8 cellular contexts compared by ENCODE assay signal in the genomic region with DNA sequence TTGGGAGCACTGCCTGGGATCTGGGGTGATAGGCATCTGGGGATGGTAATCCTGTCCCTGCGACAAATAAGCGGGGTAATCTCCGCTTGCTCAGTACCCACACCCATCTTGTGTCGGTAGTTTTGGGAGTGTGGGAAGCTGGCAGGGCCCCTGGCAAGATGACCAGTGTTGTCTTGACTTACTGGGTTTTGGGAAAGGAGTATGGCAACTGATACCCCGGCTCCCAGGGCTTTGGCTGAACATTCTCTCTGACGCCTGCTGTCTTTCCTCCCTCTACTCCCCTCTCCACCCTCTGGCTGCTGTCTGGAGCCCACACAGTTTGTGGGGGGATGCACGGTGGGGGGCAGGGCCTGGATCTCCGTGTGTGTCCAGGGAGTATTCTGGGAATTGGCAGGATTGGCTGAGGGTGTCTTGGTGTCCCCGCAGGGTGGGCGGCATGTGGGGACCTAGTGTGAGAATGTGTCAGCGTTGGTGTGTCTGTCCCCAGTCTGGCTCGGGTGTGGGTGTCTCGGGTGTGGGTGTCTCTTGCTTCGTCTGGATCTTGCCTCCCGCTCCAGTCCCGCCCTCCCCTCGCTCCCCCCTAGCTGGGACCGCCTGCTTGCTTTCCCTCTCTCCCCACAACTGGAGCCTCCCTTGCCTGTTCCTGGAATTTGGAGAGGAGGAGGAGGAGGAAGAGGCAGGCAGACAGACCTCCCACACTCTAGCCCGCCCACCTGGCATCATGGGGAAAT. TPM values are rescaled to one million over a fixed set of nuclear protein-coding genes. Genes with fewer than 3 reads are reported as not detected.
DNase-seq lines count a peak whose midpoint lies in the region; ATAC-seq, FAIRE-seq and TF ChIP-seq lines count a peak whose summit lies in the region.

No MANE protein-coding gene starts in this region.

- H3K4me3 Mint-ChIP-seq in activated naive CD8-positive, alpha-beta T cell treated with anti-CD3 and anti-CD28 coated beads, Interleukin-2, amount 50 U/mL, for 24 hours = peak overlapping the region; percentile 85

- H3K79me2 ChIP-seq in HepG2 (ENCODE audit: insufficient read depth, low read length) = peaks cover 31% of the 10 kb centered on the region
- peaks cover 8% of the 10 kb centered on the region for H3K79me2 ChIP-seq in trophoblast cell (ENCODE audit: control insufficient read depth, insufficient read depth, low read length, poor library complexity)

- no peak overlapping the region for H2BK120ac ChIP-seq in trophoblast cell (ENCODE audit: insufficient read depth, low read length, poor library complexity)

- POLR2A ChIA-PET in HepG2 (lab: Yijun Ruan, JAX) = interaction anchor here (0.9 to 1.1 kb wide), 2 partner anchors 11 to 20 kb away, joined by 4 read pairs; no protein-coding TSS in a partner anchor

- peaks cover 35 to 91% (median 80%) of the 10 kb centered on the region in 4 donors for H3K4me1 ChIP-seq in liver (ENCODE audit: control insufficient read depth in 4 of 4, insufficient read depth in 4 of 4, low read length in 3 of 4)
- peaks cover 86% of the 10 kb centered on the region for H3K4me1 ChIP-seq in HepG2 (ENCODE audit: insufficient read depth, low read length)
- H3K4me1 ChIP-seq in lung (ENCODE audit: control insufficient read depth in 2 of 2, insufficient read depth in 2 of 2, low read length in 2 of 2) = peaks cover 42 to 61% of the 10 kb centered on the region in 2 donors
- peaks cover 83 to 85% of the 10 kb centered on the region in 2 donors for H3K4me1 ChIP-seq in thyroid gland
- peaks cover 27 to 36% of the 10 kb centered on the region in 2 experiments for H3K4me1 ChIP-seq in trophoblast cell (ENCODE audit: control insufficient read depth in 1 of 2, insufficient read depth in 2 of 2, low read length in 2 of 2)

- H3K4me2 ChIP-seq in HepG2 (ENCODE audit: low read depth, low read length) (no peak overlapping the region), trophoblast cell (ENCODE audit: low read length) (no peak overlapping the region)

- H4K91ac ChIP-seq in trophoblast cell (ENCODE audit: low read depth, low read length) = no peak overlapping the region

- ATAC-seq in HepG2 = no peak
- ATAC-seq in activated naive CD8-positive, alpha-beta T cell treated with anti-CD3 and anti-CD28 coated beads, Interleukin-2, amount 50 U/mL, for 24 hours = no peak
- ATAC-seq in lung (ENCODE audit: insufficient read depth, low FRiP score) = no peak

- peaks cover 19% of the 10 kb centered on the region; the same call in 1 of the 2 replicates for H4K20me1 ChIP-seq in HepG2 (ENCODE audit: insufficient read depth, low read length)

- no peaks in the 10 kb centered on the region for H3K27me3 ChIP-seq in liver (ENCODE audit: control insufficient read depth in 4 of 4, insufficient read depth in 4 of 4, low read length in 3 of 4)
- no peaks in the 10 kb centered on the region; a peak in 1 of 5 replicates for H3K27me3 ChIP-seq in HepG2 (ENCODE audit: control insufficient read depth in 1 of 2, insufficient read depth in 2 of 2, low read length in 2 of 2)
- H3K27me3 ChIP-seq in lung (ENCODE audit: control insufficient read depth, insufficient read depth) = no peaks in the 10 kb centered on the region
- no peaks in the 10 kb centered on the region for H3K27me3 ChIP-seq in thyroid gland
- H3K27me3 ChIP-seq in trophoblast cell (ENCODE audit: insufficient read depth, low read length) = no peaks in the 10 kb centered on the region

- H2BK12ac ChIP-seq in trophoblast cell (ENCODE audit: low read length) = no peak overlapping the region

- H4K8ac ChIP-seq in trophoblast cell (ENCODE audit: low read depth, low read length) = no peak overlapping the region

- H3K9ac ChIP-seq in liver (ENCODE audit: low read depth in 1 of 2, low read length in 2 of 2) (no peak overlapping the region), HepG2 (ENCODE audit: insufficient read depth, low read depth, low read length) (no peak overlapping the region), trophoblast cell (ENCODE audit: low read length) (no peak overlapping the region)

- no peak for TF ChIP-seq CTCF in liver (IDR thresholded peaks at IDR 0.05; ENCODE audit: low read depth, low read length, missing input control)
- TF ChIP-seq CTCF in HepG2 (CRISPR knock-in tag; IDR thresholded peaks at IDR 0.05) = no peak
- TF ChIP-seq CTCF in lung (IDR thresholded peaks at IDR 0.05; ENCODE audit: control extremely low read depth, extremely low read depth) = no peak
- TF ChIP-seq CTCF in thyroid gland (IDR thresholded peaks at IDR 0.05) = no peak

- no peak overlapping the region for H2AK5ac ChIP-seq in trophoblast cell (ENCODE audit: low read length)

- peaks cover 4% of the 10 kb centered on the region for H3K27me3 Mint-ChIP-seq in activated naive CD8-positive, alpha-beta T cell treated with anti-CD3 and anti-CD28 coated beads, Interleukin-2, amount 50 U/mL, for 24 hours

- CTCF ChIA-PET in HepG2 (lab: Yijun Ruan, JAX; ENCODE audit: low intra/inter-chr PET ratio, low total read pairs) = no interaction called here

- H2BK5ac ChIP-seq in trophoblast cell (ENCODE audit: low read depth, low read length, poor library complexity) = no peak overlapping the region

- in situ Hi-C loops in HepG2 (cut with HindIII; ENCODE audit: extremely low pct_ligation_motif_present, low pct_unique_long_range_greater_than_20kb) = no loop called here

- DNase-seq in HepG2 (ENCODE audit: low spot score) = no peak
- no peak for DNase-seq in activated naive CD8-positive, alpha-beta T cell treated with anti-CD3 and anti-CD28 coated beads, Interleukin-2, amount 50 U/mL, for 24 hours
- peak; percentile 65 for DNase-seq in lung (ENCODE audit: low spot score)
- peak; percentile 56 to 62 for DNase-seq in thyroid gland
- DNase-seq in HT-29 (ENCODE audit: low spot score) = no peak
- DNase-seq in hippocampal formation (lab: John Stamatoyannopoulos, UW) = no peak
- DNase-seq in trophoblast cell = no peak

- FAIRE-seq in HepG2 (lab: Jason Lieb, UNC) = no peak

- intact Hi-C loops in HepG2 (cut with micrococcal nuclease; ENCODE audit: unreplicated experiment) (no loop called here), thyroid gland (cut with DNase I) (no loop called here)

- H3K36me3 ChIP-seq in liver (ENCODE audit: control insufficient read depth in 4 of 4, insufficient read depth in 3 of 4, low read depth in 1 of 4, low read length in 3 of 4) (no peaks in the 10 kb centered on the region), HepG2 (replicated peaks in 1 of 2; ENCODE audit: control insufficient read depth in 1 of 2, insufficient read depth in 2 of 2, low read length in 2 of 2) (no peaks in the 10 kb centered on the region), lung (ENCODE audit: control insufficient read depth in 2 of 2, insufficient read depth in 2 of 2, low read length in 2 of 2) (peaks cover 0 to 3% of the 10 kb centered on the region in 2 donors), thyroid gland (no peaks in the 10 kb centered on the region), trophoblast cell (ENCODE audit: control insufficient read depth in 1 of 2, insufficient read depth in 2 of 2, low read length in 2 of 2) (no peaks in the 10 kb centered on the region)

- H3K27ac ChIP-seq in liver (ENCODE audit: low read depth in 1 of 2, low read length in 2 of 2) (peak overlapping the region; percentile 64 to 81), HepG2 (ENCODE audit: extremely low read length, insufficient read depth, low read length) (no peak overlapping the region), lung (ENCODE audit: low read depth in 1 of 2, low read length in 1 of 2) (peak overlapping the region; percentile 87 to 98), thyroid gland (peak overlapping the region; percentile 59 to 96 (median 93)), trophoblast cell (ENCODE audit: low read depth, low read length) (no peak overlapping the region)

- H3K4me3 ChIP-seq in liver (ENCODE audit: low read depth in 1 of 3, low read length in 3 of 3) (no peak overlapping the region), HepG2 (replicated peaks in 1 of 3; ENCODE audit: insufficient read depth in 1 of 3, low read depth in 2 of 3, low read length in 3 of 3) (no peak overlapping the region; a peak in 1 of 6 replicates), lung (peak overlapping the region; percentile 4), thyroid gland (replicated peaks in 1 of 3) (peak overlapping the region in 1 of 3 donors; percentile 6), trophoblast cell (ENCODE audit: low read depth, low read length) (no peak overlapping the region)

- 64% methylated on average over 19 of the region's 19 CpGs for WGBS in liver
- 90% methylated on average over 15 of the region's 19 CpGs for WGBS in HepG2 (ENCODE audit: low lambda C conversion rate)
- 22 to 54% methylated on average over 19 of the region's 19 CpGs for WGBS in lung, 2 donors
- WGBS in thyroid gland, 2 donors = 44 to 46% methylated on average over 13 to 19 of the region's 19 CpGs
- no CpG with 5 or more reads among the region's 19 CpGs for WGBS in trophoblast cell (ENCODE audit: extremely low coverage, insufficient coverage, insufficient read length)

- TF ChIP-seq EP300 in HepG2 (IDR thresholded peaks at IDR 0.05; ENCODE audit: low read depth in 2 of 2, low read length in 2 of 2) (no peak), HepG2 (CRISPR knock-in tag; IDR thresholded peaks at IDR 0.05; ENCODE audit: borderline replicate concordance) (no peak)

- BruUV-seq in HepG2 (replicated peaks; lab: Mats Ljungman, UMichigan) = no TSS peak

- H3K9me3 Mint-ChIP-seq in activated naive CD8-positive, alpha-beta T cell treated with anti-CD3 and anti-CD28 coated beads, Interleukin-2, amount 50 U/mL, for 24 hours = no peaks in the 10 kb centered on the region

- H3K4ac ChIP-seq in trophoblast cell (ENCODE audit: low read depth, low read length) = no peak overlapping the region

- H3K23ac ChIP-seq in trophoblast cell (ENCODE audit: low read length) = no peak overlapping the region

- no peak overlapping the region for H4K12ac ChIP-seq in trophoblast cell (ENCODE audit: low read depth, low read length)

- peak overlapping the region; percentile 100 for H3K27ac Mint-ChIP-seq in activated naive CD8-positive, alpha-beta T cell treated with anti-CD3 and anti-CD28 coated beads, Interleukin-2, amount 50 U/mL, for 24 hours

- H3K18ac ChIP-seq in trophoblast cell (ENCODE audit: low read length) = no peak overlapping the region

- no peak overlapping the region for H3K14ac ChIP-seq in trophoblast cell (ENCODE audit: low read length)

- no peak for TF ChIP-seq POLR2A in HepG2 (IDR thresholded peaks at IDR 0.05; ENCODE audit: insufficient read depth in 1 of 2, low read depth in 2 of 2, low read length in 2 of 2)
- TF ChIP-seq POLR2A in thyroid gland (IDR thresholded peaks at IDR 0.05) = peak in 1 of 2 donors; percentile 12

- H3K9me3 ChIP-seq in liver (ENCODE audit: control insufficient read depth in 4 of 4, low read length in 3 of 4) = no peaks in the 10 kb centered on the region
- H3K9me3 ChIP-seq in HepG2 (ENCODE audit: low read length) = no peaks in the 10 kb centered on the region
- no peaks in the 10 kb centered on the region for H3K9me3 ChIP-seq in lung (ENCODE audit: control insufficient read depth in 2 of 2, insufficient read depth in 1 of 2, low read length in 1 of 2)
- no peaks in the 10 kb centered on the region for H3K9me3 ChIP-seq in thyroid gland
- no peaks in the 10 kb centered on the region for H3K9me3 ChIP-seq in trophoblast cell (ENCODE audit: insufficient read depth, low read depth, low read length)

- H2AFZ ChIP-seq in HepG2 (ENCODE audit: low read length) (no peak overlapping the region), trophoblast cell (ENCODE audit: insufficient read depth, low read length, poor library complexity) (no peak overlapping the region)

- peaks cover 85% of the 10 kb centered on the region for H3K4me1 Mint-ChIP-seq in activated naive CD8-positive, alpha-beta T cell treated with anti-CD3 and anti-CD28 coated beads, Interleukin-2, amount 50 U/mL, for 24 hours

- peaks cover 3% of the 10 kb centered on the region for H3K36me3 Mint-ChIP-seq in activated naive CD8-positive, alpha-beta T cell treated with anti-CD3 and anti-CD28 coated beads, Interleukin-2, amount 50 U/mL, for 24 hours (ENCODE audit: low read depth)

- TF ChIP-seq RAD21 in liver (IDR thresholded peaks at IDR 0.05) (no peak), HepG2 (CRISPR knock-in tag; IDR thresholded peaks at IDR 0.05) (no peak)

- peaks cover 14% of the 10 kb centered on the region for H3K79me1 ChIP-seq in trophoblast cell (ENCODE audit: low read length)

RNA-seq across cellular contexts. Expression of a gene that starts 12.0 kb away (rescaled TPM):
- total RNA-seq in liver (10 to 100 TPM in 1 of 2 donors, 1 to 10 TPM in 1; 8.7 to 12.9 TPM), HepG2 (2016; rRNA removed; fragmentation: Illumina TruSeq; extraction: Trizol) (8.6 and 8.9 TPM in 2 replicates), lung (10 to 100 TPM; 36.4 to 75.3 TPM), thyroid gland (10 to 100 TPM; 20.0 to 60.9 (median 35.2) TPM)
- polyA plus RNA-seq in liver (10 to 100 TPM in 1 of 2 donors, 1 to 10 TPM in 1; 6.6 to 26.2 TPM), HepG2 (2011; rRNA removed) (6.0 and 6.4 TPM in 2 replicates), lung (10 to 100 TPM; 49.8 to 51.7 TPM)
- 3.2 and 3.7 TPM in 2 replicates for total RNA-seq in HepG2 (2016; cell fraction: cytosol; rRNA removed; fragmentation: Illumina TruSeq; extraction: Trizol; ENCODE audit: low read depth)
- 6.7 and 9.5 TPM in 2 replicates for total RNA-seq in HepG2 (2016; cell fraction: insoluble cytoplasmic fraction; rRNA removed; fragmentation: Illumina TruSeq; extraction: Trizol)
- 8.2 and 11.1 TPM in 2 replicates for total RNA-seq in HepG2 (2016; cell fraction: membrane; rRNA removed; fragmentation: Illumina TruSeq; extraction: Trizol)
- 6.0 and 7.0 TPM in 2 replicates for total RNA-seq in HepG2 (2016; cell fraction: nucleus; rRNA removed; fragmentation: Illumina TruSeq; extraction: Trizol)
- polyA plus RNA-seq in HepG2 (2011; cell fraction: cytosol; rRNA removed) = 2.2 and 3.8 TPM in 2 replicates
- 13.2 and 13.3 TPM in 2 replicates for polyA plus RNA-seq in HepG2 (2011; cell fraction: nucleus; rRNA removed)
- polyA plus RNA-seq in HepG2 (2012) = 15.4 and 16.1 TPM in 2 replicates
- 3.8 and 5.4 TPM in 2 replicates for polyA plus RNA-seq in HepG2 (2016; cell fraction: cytosol; fragmentation: Illumina TruSeq; extraction: Trizol; ENCODE audit: low read depth)
- polyA plus RNA-seq in HepG2 (2016; cell fraction: insoluble cytoplasmic fraction; fragmentation: Illumina TruSeq; extraction: Trizol; ENCODE audit: low read depth) = 12.7 and 17.8 TPM in 2 replicates
- polyA plus RNA-seq in HepG2 (2016; cell fraction: membrane; fragmentation: Illumina TruSeq; extraction: Trizol; ENCODE audit: low read depth) = 9.6 and 13.8 TPM in 2 replicates
- 19.0 and 19.4 TPM in 2 replicates for polyA plus RNA-seq in HepG2 (2016; cell fraction: nucleus; fragmentation: Illumina TruSeq; extraction: Trizol; ENCODE audit: insufficient read depth, low read depth)
- 6.4 and 11.7 TPM in 2 replicates for polyA minus RNA-seq in HepG2 (2011; rRNA and poly(A)+ RNA removed; ENCODE audit: low replicate concordance)
- polyA minus RNA-seq in HepG2 (2011; cell fraction: cytosol; rRNA and poly(A)+ RNA removed) = 6.7 and 8.2 TPM in 2 replicates
- 5.2 and 6.7 TPM in 2 replicates for polyA minus RNA-seq in HepG2 (2011; cell fraction: nucleus; rRNA and poly(A)+ RNA removed)
- 40.0 and 44.5 TPM in 2 replicates for total RNA-seq in HT-29 (2014; rRNA removed; shearing (Covaris generic))
- polyA plus RNA-seq in trophoblast cell (2013) = 15.0 and 15.5 TPM in 2 replicates

RNA-seq across cellular contexts. Expression of a gene that starts 33.3 kb away (rescaled TPM):
- total RNA-seq in liver (10 to 100 TPM in 1 of 2 donors, 1 to 10 TPM in 1; 2.3 to 16.5 TPM), HepG2 (2016; rRNA removed; fragmentation: Illumina TruSeq; extraction: Trizol) (114 and 154 TPM in 2 replicates), lung (1 to 10 TPM; 5.5 to 5.7 TPM), thyroid gland (1 to 10 TPM in 1 of 4 donors, under 1 TPM in 3; 0.63 to 5.2 (median 0.79) TPM)
- polyA plus RNA-seq in liver (1 to 10 TPM in 1 of 2 donors, under 1 TPM in 1; 0.54 to 2.6 TPM), HepG2 (2011; rRNA removed) (10.7 and 17.4 TPM in 2 replicates), lung (1 to 10 TPM; 3.3 to 6.0 TPM)
- 24.3 and 27.3 TPM in 2 replicates for total RNA-seq in HepG2 (2016; cell fraction: cytosol; rRNA removed; fragmentation: Illumina TruSeq; extraction: Trizol; ENCODE audit: low read depth)
- total RNA-seq in HepG2 (2016; cell fraction: insoluble cytoplasmic fraction; rRNA removed; fragmentation: Illumina TruSeq; extraction: Trizol) = 117 and 162 TPM in 2 replicates
- total RNA-seq in HepG2 (2016; cell fraction: membrane; rRNA removed; fragmentation: Illumina TruSeq; extraction: Trizol) = 42.3 and 51.8 TPM in 2 replicates
- 89.2 and 89.6 TPM in 2 replicates for total RNA-seq in HepG2 (2016; cell fraction: nucleus; rRNA removed; fragmentation: Illumina TruSeq; extraction: Trizol)
- 6.9 and 8.8 TPM in 2 replicates for polyA plus RNA-seq in HepG2 (2011; cell fraction: cytosol; rRNA removed)
- polyA plus RNA-seq in HepG2 (2011; cell fraction: nucleus; rRNA removed) = 9.6 and 11.4 TPM in 2 replicates
- 8.4 and 23.9 TPM in 2 replicates for polyA plus RNA-seq in HepG2 (2012)
- 12.0 and 14.2 TPM in 2 replicates for polyA plus RNA-seq in HepG2 (2016; cell fraction: cytosol; fragmentation: Illumina TruSeq; extraction: Trizol; ENCODE audit: low read depth)
- polyA plus RNA-seq in HepG2 (2016; cell fraction: insoluble cytoplasmic fraction; fragmentation: Illumina TruSeq; extraction: Trizol; ENCODE audit: low read depth) = 133 and 135 TPM in 2 replicates
- polyA plus RNA-seq in HepG2 (2016; cell fraction: membrane; fragmentation: Illumina TruSeq; extraction: Trizol; ENCODE audit: low read depth) = 15.3 and 18.9 TPM in 2 replicates
- 98.6 and 99.5 TPM in 2 replicates for polyA plus RNA-seq in HepG2 (2016; cell fraction: nucleus; fragmentation: Illumina TruSeq; extraction: Trizol; ENCODE audit: insufficient read depth, low read depth)
- polyA minus RNA-seq in HepG2 (2011; rRNA and poly(A)+ RNA removed; ENCODE audit: low replicate concordance) = 8.7 and 50.8 TPM in 2 replicates
- 9.4 and 10.7 TPM in 2 replicates for polyA minus RNA-seq in HepG2 (2011; cell fraction: cytosol; rRNA and poly(A)+ RNA removed)
- 31.5 and 47.0 TPM in 2 replicates for polyA minus RNA-seq in HepG2 (2011; cell fraction: nucleus; rRNA and poly(A)+ RNA removed)
- total RNA-seq in HT-29 (2014; rRNA removed; shearing (Covaris generic)) = 36.2 and 39.8 TPM in 2 replicates
- 90.5 and 96.3 TPM in 2 replicates for polyA plus RNA-seq in trophoblast cell (2013)

RNA-seq across cellular contexts. Expression of a gene that starts 43.6 kb away (rescaled TPM):
- total RNA-seq in liver (under 1 TPM; 0.47 to 0.59 TPM), HepG2 (2016; rRNA removed; fragmentation: Illumina TruSeq; extraction: Trizol) (not detected in 2 replicates), lung (1 to 10 TPM in 1 of 2 donors, not detected in 1; 3.6 TPM), thyroid gland (1 to 10 TPM; 1.6 to 3.4 (median 1.7) TPM)
- polyA plus RNA-seq in liver (under 1 TPM in 1 of 2 donors, not detected in 1; 0.48 TPM), HepG2 (2011; rRNA removed) (not detected in 2 replicates), lung (1 to 10 TPM in 1 of 2 donors, under 1 TPM in 1; 0.53 to 1.4 TPM)
- total RNA-seq in HepG2 (2016; cell fraction: cytosol; rRNA removed; fragmentation: Illumina TruSeq; extraction: Trizol; ENCODE audit: low read depth) = not detected in 2 replicates
- total RNA-seq in HepG2 (2016; cell fraction: insoluble cytoplasmic fraction; rRNA removed; fragmentation: Illumina TruSeq; extraction: Trizol) = not detected in 2 replicates
- total RNA-seq in HepG2 (2016; cell fraction: membrane; rRNA removed; fragmentation: Illumina TruSeq; extraction: Trizol) = not detected in 2 replicates
- not detected in 2 replicates for total RNA-seq in HepG2 (2016; cell fraction: nucleus; rRNA removed; fragmentation: Illumina TruSeq; extraction: Trizol)
- polyA plus RNA-seq in HepG2 (2011; cell fraction: cytosol; rRNA removed) = not detected in 2 replicates
- not detected in 2 replicates for polyA plus RNA-seq in HepG2 (2011; cell fraction: nucleus; rRNA removed)
- not detected in 2 replicates for polyA plus RNA-seq in HepG2 (2012)
- polyA plus RNA-seq in HepG2 (2016; cell fraction: cytosol; fragmentation: Illumina TruSeq; extraction: Trizol; ENCODE audit: low read depth) = not detected in 2 replicates
- polyA plus RNA-seq in HepG2 (2016; cell fraction: insoluble cytoplasmic fraction; fragmentation: Illumina TruSeq; extraction: Trizol; ENCODE audit: low read depth) = not detected in 2 replicates
- not detected in 2 replicates for polyA plus RNA-seq in HepG2 (2016; cell fraction: membrane; fragmentation: Illumina TruSeq; extraction: Trizol; ENCODE audit: low read depth)
- polyA plus RNA-seq in HepG2 (2016; cell fraction: nucleus; fragmentation: Illumina TruSeq; extraction: Trizol; ENCODE audit: insufficient read depth, low read depth) = not detected in 2 replicates
- not detected in 2 replicates for polyA minus RNA-seq in HepG2 (2011; rRNA and poly(A)+ RNA removed; ENCODE audit: low replicate concordance)
- polyA minus RNA-seq in HepG2 (2011; cell fraction: cytosol; rRNA and poly(A)+ RNA removed) = not detected in 2 replicates
- not detected in 2 replicates for polyA minus RNA-seq in HepG2 (2011; cell fraction: nucleus; rRNA and poly(A)+ RNA removed)
- total RNA-seq in HT-29 (2014; rRNA removed; shearing (Covaris generic)) = not detected in 2 replicates
- 1.4 and 2.0 TPM in 2 replicates for polyA plus RNA-seq in trophoblast cell (2013)

Comparison
In these comparisons a context has a peak if more than half of its experiments do, and no peak if none do; other contexts are left out.
1. H3K27ac ChIP-seq: peak in liver (2 of 2), lung (2 of 2) and thyroid gland (3 of 3); none in HepG2 (single experiment) and trophoblast cell (single experiment).
2. DNase-seq: peak in lung (single experiment) and thyroid gland (2 of 2); none in HepG2 (single experiment), activated naive CD8-positive, alpha-beta T cell treated with anti-CD3 and anti-CD28 coated beads, Interleukin-2, amount 50 U/mL, for 24 hours (single experiment), HT-29 (single experiment), hippocampal formation (0 of 2) and trophoblast cell (0 of 2).